ENCODE assay signal across 8 cellular contexts in the genomic region with DNA sequence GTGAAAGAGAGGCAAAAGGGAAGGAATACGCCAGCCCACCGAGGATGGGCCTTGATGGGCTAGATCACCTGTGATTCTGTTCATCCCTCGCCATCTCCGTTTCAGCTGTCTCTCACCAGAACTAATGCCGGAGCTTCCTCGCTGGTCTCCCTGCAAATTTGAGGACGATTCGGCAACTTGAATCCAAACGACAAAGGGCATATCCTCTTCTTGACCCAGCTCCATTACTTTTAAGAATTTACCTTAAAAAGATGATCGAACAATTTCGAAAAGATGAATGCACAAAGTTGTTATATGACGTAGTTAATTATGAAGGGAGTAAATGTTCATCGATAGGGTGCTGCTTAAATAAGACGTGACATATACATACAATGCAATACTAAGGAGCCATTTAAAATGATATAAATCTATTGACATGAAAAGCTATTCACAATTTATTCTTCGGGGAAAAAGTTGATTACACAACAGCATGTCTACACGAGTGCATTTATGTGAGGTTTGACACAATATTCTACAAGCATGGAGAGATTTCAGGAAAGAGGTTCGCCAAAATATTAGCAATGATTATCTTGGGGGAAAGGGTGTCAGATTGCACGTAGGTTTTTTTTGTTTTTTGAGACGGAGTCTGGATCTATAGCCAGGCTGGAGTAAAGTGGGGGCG. TPM values are rescaled to one million over a fixed set of nuclear protein-coding genes. Genes with fewer than 3 reads are reported as not detected.
A peak's percentile ranks its signal among the peaks of the same experiment; 100 is the strongest.
DNase-seq lines count a peak whose midpoint lies in the region; ATAC-seq, FAIRE-seq and TF ChIP-seq lines count a peak whose summit lies in the region.

No MANE protein-coding gene starts in this region.

- peak overlapping the region; percentile 83 to 89 for H3K27ac ChIP-seq in mucosa of rectum (ENCODE audit: low read depth in 2 of 2, low read length in 2 of 2)

- H3K27me3 ChIP-seq in mucosa of rectum (ENCODE audit: control insufficient read depth in 2 of 2, insufficient read depth in 2 of 2, low read length in 2 of 2), result no peaks in the 10 kb centered on the region

- FAIRE-seq in GM12891 (lab: Jason Lieb, UNC) (peak; percentile 69), GM12892 (lab: Jason Lieb, UNC) (no peak)

- H3K36me3 ChIP-seq in mucosa of rectum (ENCODE audit: control insufficient read depth in 2 of 2, insufficient read depth in 2 of 2, low read length in 2 of 2), result no peaks in the 10 kb centered on the region

- peaks cover 7 to 10% of the 10 kb centered on the region in 2 donors for H3K4me1 ChIP-seq in mucosa of rectum (ENCODE audit: control insufficient read depth in 2 of 2, insufficient read depth in 2 of 2, low read length in 2 of 2)

- H3K9ac ChIP-seq in mucosa of rectum (ENCODE audit: low read depth in 1 of 2, low read length in 2 of 2), result peak overlapping the region; percentile 60 to 83

- peaks cover 43% of the 10 kb centered on the region for H3K4me1 Mint-ChIP-seq in brain

- H3K9me3 ChIP-seq in mucosa of rectum (ENCODE audit: control insufficient read depth in 2 of 2, low read length in 2 of 2), result no peaks in the 10 kb centered on the region

- TF ChIP-seq POLR2A in GM12891 (IDR thresholded peaks at IDR 0.05; ENCODE audit: low read depth, low read length), result no peak
- TF ChIP-seq POLR2A in GM12892 (IDR thresholded peaks at IDR 0.05; ENCODE audit: low read depth, low read length), result no peak

- H3K36me3 Mint-ChIP-seq in brain, result no peaks in the 10 kb centered on the region

- peaks cover 0 to 6% (median 2%) of the 10 kb centered on the region in 5 experiments for H3K9me3 Mint-ChIP-seq in brain

- peaks cover 8% of the 10 kb centered on the region for H3K27me3 Mint-ChIP-seq in brain

- peak overlapping the region; percentile 91 to 92 (median 92) for H3K4me3 Mint-ChIP-seq in brain

- no peak for DNase-seq in GM12891 (ENCODE audit: insufficient read length, low spot score)
- no peak for DNase-seq in GM12892 (ENCODE audit: insufficient read length)
- no peak for DNase-seq in stimulated activated CD4-positive, alpha-beta T cell treated with anti-CD3 and anti-CD28 coated beads, Interleukin-15, amount 100 ng/mL, for 24 hours
- DNase-seq in NCI-H226, result no peak

- peak overlapping the region; percentile 98 to 99 (median 99) for H3K27ac Mint-ChIP-seq in brain

- no peak for TF ChIP-seq CTCF in brain (conservative IDR thresholded peaks at IDR 0.05)

- H3K4me3 ChIP-seq in mucosa of rectum (ENCODE audit: low read length in 2 of 2), result peak overlapping the region; percentile 86 to 97

- peak; percentile 9 for ATAC-seq in HG03175 (IDR thresholded peaks at IDR 0.05; ENCODE audit: unreplicated experiment)
- ATAC-seq in GM21447 (IDR thresholded peaks at IDR 0.05; ENCODE audit: unreplicated experiment), result no peak

TF ChIP-seq in GM12891, 5 proteins besides CTCF, POLR2A, EP300 and RAD21:
- TF ChIP-seq SPI1 (IDR thresholded peaks at IDR 0.05; ENCODE audit: low read depth, low read length) (no peak), PAX5 (IDR thresholded peaks at IDR 0.05; ENCODE audit: insufficient read depth, low read length, severe bottlenecking) (no peak), POLR2AphosphoS5 (IDR thresholded peaks at IDR 0.05; ENCODE audit: low read depth, low read length) (no peak), POU2F2 (IDR thresholded peaks at IDR 0.05; ENCODE audit: low read depth, low read length) (no peak), TAF1 (IDR thresholded peaks at IDR 0.05; ENCODE audit: low read depth, low read length) (no peak)
TF ChIP-seq in GM12891: peak in this region for 0.

RNA-seq across cellular contexts. Expression of a gene that starts 0.9 kb away (rescaled TPM):
- polyA plus RNA-seq in GM12891 (2012; ENCODE audit: low read depth, missing spikeins), result 12.9 TPM
- polyA plus RNA-seq in brain (ENCODE audit: insufficient read depth, low read depth, low replicate concordance), result 86.6 TPM
- polyA plus RNA-seq in GM12892 (2012; ENCODE audit: missing spikeins), result 13.5 TPM

RNA-seq across cellular contexts. Expression of a gene that starts 47.5 kb away (rescaled TPM):
- 1.2 TPM for polyA plus RNA-seq in GM12891 (2012; ENCODE audit: low read depth, missing spikeins)
- 941 TPM for polyA plus RNA-seq in brain (ENCODE audit: insufficient read depth, low read depth, low replicate concordance)
- 0.36 TPM for polyA plus RNA-seq in GM12892 (2012; ENCODE audit: missing spikeins)
